In the genomic region with DNA sequence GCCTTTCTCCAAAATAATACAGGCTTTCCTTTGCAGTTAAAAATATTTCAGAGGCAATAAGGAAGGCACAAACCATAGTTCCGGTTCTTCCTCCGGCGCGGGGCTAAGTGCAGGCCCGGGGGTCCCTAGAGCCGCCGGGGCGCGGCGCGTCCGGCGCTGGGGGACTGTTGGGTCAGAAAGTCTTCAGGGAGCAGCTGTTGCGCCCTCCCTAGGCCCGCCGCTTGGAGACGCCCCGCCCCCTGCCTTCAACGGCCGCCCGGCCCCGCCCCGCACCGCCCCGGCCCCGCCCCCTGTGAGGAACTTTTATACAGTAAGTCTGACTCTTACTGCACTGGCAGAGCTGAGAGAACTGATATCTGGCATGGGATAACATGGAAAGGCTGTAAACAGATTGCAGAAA, we compare ENCODE assay signal across 23 cellular contexts.
"Had no signal": no experiment of that assay in that cellular context is flagged by ENCODE, and none has a peak within 500 bp of the region (broad histone marks: within the 10 kb centered on the region; RNA-seq: fewer than 3 reads in every experiment).

No MANE protein-coding gene starts in this region.

- H3K27me3 Mint-ChIP-seq: activated CD4-positive, alpha-beta memory T cell treated with anti-CD3 and anti-CD28 coated beads for 36 hours; stimulated activated naive CD8-positive, alpha-beta T cell treated with anti-CD3 and anti-CD28 coated beads, Interleukin-15, Interleukin-2, amounts not matched to agents 100 ng/mL and 50 ng/mL, for 24 hours; type B pancreatic cell had no signal

- H3K27ac ChIP-seq: brain microvascular endothelial cell, colonic mucosa, left lung, prostate gland, right atrium auricular region had no signal

- H3K36me3 ChIP-seq: brain microvascular endothelial cell, colonic mucosa, left lung, prostate gland, right atrium auricular region had no signal

- H3K27ac Mint-ChIP-seq: activated CD4-positive, alpha-beta memory T cell treated with anti-CD3 and anti-CD28 coated beads for 36 hours; stimulated activated naive CD8-positive, alpha-beta T cell treated with anti-CD3 and anti-CD28 coated beads, Interleukin-15, Interleukin-2, amounts not matched to agents 100 ng/mL and 50 ng/mL, for 24 hours; type B pancreatic cell had no signal

- H3K4me3 Mint-ChIP-seq: activated CD4-positive, alpha-beta memory T cell treated with anti-CD3 and anti-CD28 coated beads for 36 hours; neural crest cell; stimulated activated naive CD8-positive, alpha-beta T cell treated with anti-CD3 and anti-CD28 coated beads, Interleukin-15, Interleukin-2, amounts not matched to agents 100 ng/mL and 50 ng/mL, for 24 hours; type B pancreatic cell had no signal

- ATAC-seq: left lung had no signal

- H3K9me3 ChIP-seq: colonic mucosa, left lung, prostate gland, right atrium auricular region had no signal

- H3K4me1 ChIP-seq: colonic mucosa, left lung, prostate gland, right atrium auricular region had no signal

- H3K27me3 ChIP-seq: brain microvascular endothelial cell, colonic mucosa, left lung, right atrium auricular region had no signal

- H3K4me3 ChIP-seq: colonic mucosa, left lung, prostate gland, right atrium auricular region had no signal

- H3K4me1 Mint-ChIP-seq: neural crest cell had no signal

- FAIRE-seq: endometrium, frontal cortex, keratinocyte, TTC549 had no signal

- H3K36me3 Mint-ChIP-seq: activated CD4-positive, alpha-beta memory T cell treated with anti-CD3 and anti-CD28 coated beads for 36 hours; type B pancreatic cell had no signal

- DNase-seq: activated CD4-positive, alpha-beta memory T cell treated with anti-CD3 and anti-CD28 coated beads for 36 hours; activated CD4-positive, alpha-beta T cell treated with anti-CD3 and anti-CD28 coated beads for 4 hours; activated CD8-positive, alpha-beta memory T cell treated with anti-CD3 and anti-CD28 coated beads, Interleukin-2, amount 50 U/mL, for 48 hours; brain microvascular endothelial cell; central memory CD4-positive, alpha-beta T cell; colonic mucosa; erythroblast; hypothalamus; midbrain; stimulated activated CD4-positive, alpha-beta T cell treated with anti-CD3 and anti-CD28 coated beads, Interleukin-12 subunit alpha, Interleukin-12 subunit beta, amount 100 ng/mL, for 4 hours; stimulated activated CD4-positive, alpha-beta T cell treated with anti-CD3 and anti-CD28 coated beads, Interleukin-1b, Interleukin-23, amount 100 ng/mL, for 48 hours; stimulated activated CD8-positive, alpha-beta memory T cell treated with anti-CD3 and anti-CD28 coated beads, Interleukin-4, amount 100 ng/mL, for 48 hours; SW 1271 had no signal

- H3K9me3 Mint-ChIP-seq: neural crest cell; stimulated activated naive CD8-positive, alpha-beta T cell treated with anti-CD3 and anti-CD28 coated beads, Interleukin-15, Interleukin-2, amounts not matched to agents 100 ng/mL and 50 ng/mL, for 24 hours; type B pancreatic cell had no signal
